In the genomic region with DNA sequence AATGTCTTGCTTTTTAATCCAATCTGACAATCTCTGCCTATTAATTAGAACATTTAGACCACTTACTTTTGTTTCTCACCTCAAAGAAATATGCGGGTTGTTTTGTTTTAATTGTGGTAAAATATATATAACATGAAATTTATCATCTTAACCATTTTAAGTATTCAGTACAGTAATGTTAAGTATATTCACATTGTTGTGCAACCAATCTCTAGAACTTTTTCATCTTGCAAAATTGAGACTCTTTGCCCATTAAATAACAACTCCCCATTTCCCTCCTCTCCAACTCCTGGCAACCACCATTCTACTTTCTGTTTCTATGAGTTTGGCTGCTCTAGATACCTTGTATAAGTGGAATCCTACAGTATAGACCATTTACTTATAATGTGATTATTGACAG, we compare ENCODE assay signal across 34 cellular contexts. TPM values are rescaled to one million over a fixed set of nuclear protein-coding genes. Genes with fewer than 3 reads are reported as not detected.
"Had no signal": no experiment of that assay in that cellular context is flagged by ENCODE, and none has a peak within 500 bp of the region (broad histone marks: within the 10 kb centered on the region; RNA-seq: fewer than 3 reads in every experiment).

No MANE protein-coding gene starts in this region.

- H3K36me3 ChIP-seq: gastrocnemius medialis, heart right ventricle had no signal

- H3K27ac ChIP-seq: body of pancreas, dorsolateral prefrontal cortex, foreskin keratinocyte, gastrocnemius medialis, heart right ventricle had no signal

- H3K9me3 ChIP-seq: body of pancreas, gastrocnemius medialis, heart right ventricle had no signal

- ATAC-seq: activated CD4-positive, alpha-beta T cell treated with anti-CD3 and anti-CD28 coated beads for 36 hours; activated CD8-positive, alpha-beta memory T cell treated with anti-CD3 and anti-CD28 coated beads, Interleukin-2, amount 10 ng/mL, durations not matched to agents 7 days and 5 days; activated CD8-positive, alpha-beta T cell treated with anti-CD3 and anti-CD28 coated beads, Interleukin-2, amount 10 ng/mL, durations not matched to agents 7 days and 5 days; activated naive CD8-positive, alpha-beta T cell treated with anti-CD3 and anti-CD28 coated beads, Interleukin-2, amount 50 U/mL, for 24 hours; body of pancreas; esophagus mucosa; foreskin keratinocyte; gastrocnemius medialis; heart right ventricle; T-helper 17 cell had no signal

- H3K4me3 ChIP-seq: body of pancreas, dorsolateral prefrontal cortex, gastrocnemius medialis, heart right ventricle had no signal

- H3K27me3 ChIP-seq: body of pancreas, dorsolateral prefrontal cortex, foreskin keratinocyte, gastrocnemius medialis, heart right ventricle had no signal

- DNase-seq: activated CD4-positive, alpha-beta memory T cell treated with anti-CD3 and anti-CD28 coated beads for 36 hours; activated CD4-positive, alpha-beta T cell treated with anti-CD3 and anti-CD28 coated beads for 36 hours; activated CD4-positive, alpha-beta T cell treated with anti-CD3 and anti-CD28 coated beads, Interleukin-2, amount 10 ng/mL, durations not matched to agents 24 days and 14 days; activated CD4-positive, CD25-positive, alpha-beta regulatory T cell; activated CD4-positive, CD25-positive, alpha-beta regulatory T cell treated with anti-CD3 and anti-CD28 coated beads, Interleukin-2, amount 50 U/mL, for 72 hours; activated CD8-positive, alpha-beta memory T cell treated with anti-CD3 and anti-CD28 coated beads, Interleukin-2, amount 10 ng/mL, durations not matched to agents 7 days and 5 days; activated CD8-positive, alpha-beta memory T cell treated with anti-CD3 and anti-CD28 coated beads, Interleukin-2, amount 50 U/mL, for 4 hours; activated CD8-positive, alpha-beta T cell treated with anti-CD3 and anti-CD28 coated beads, Interleukin-2, amount 10 ng/mL, durations not matched to agents 7 days and 5 days; activated effector memory CD4-positive, alpha-beta T cell treated with anti-CD3 and anti-CD28 coated beads, Interleukin-2, amount 50 U/mL, for 16 hours; activated naive CD4-positive, alpha-beta T cell treated with anti-CD3 and anti-CD28 coated beads for 36 hours; activated naive CD8-positive, alpha-beta T cell treated with anti-CD3 and anti-CD28 coated beads for 36 hours; activated naive CD8-positive, alpha-beta T cell treated with anti-CD3 and anti-CD28 coated beads, Interleukin-2, amount 50 U/mL, for 24 hours; activated T-cell treated with anti-CD3 and anti-CD28 coated beads, Interleukin-2, amount 50 U/mL, for 1 hour; activated T-cell treated with anti-CD3 and anti-CD28 coated beads, Interleukin-2, amount 50 U/mL, for 48 hours; amniotic stem cell; anterior cingulate cortex; body of pancreas; caudate nucleus; dorsolateral prefrontal cortex; effector memory CD4-positive, alpha-beta T cell; endodermal cell; foreskin keratinocyte; gastrocnemius medialis; glutamatergic neuron; heart right ventricle; T-helper 1 cell; T-helper 17 cell; T1000 had no signal

- H3K4me1 ChIP-seq: body of pancreas, gastrocnemius medialis, heart right ventricle had no signal

RNA-seq across cellular contexts. Expression of gene TCP11, which starts 13.8 kb away (rescaled TPM):
- total RNA-seq: activated CD4-positive, alpha-beta memory T cell treated with anti-CD3 and anti-CD28 coated beads for 36 hours; activated CD4-positive, alpha-beta T cell treated with anti-CD3 and anti-CD28 coated beads for 36 hours; activated CD4-positive, alpha-beta T cell treated with anti-CD3 and anti-CD28 coated beads, Interleukin-2, amount 10 ng/mL, durations not matched to agents 24 days and 14 days; activated CD8-positive, alpha-beta memory T cell treated with anti-CD3 and anti-CD28 coated beads for 36 hours; activated CD8-positive, alpha-beta memory T cell treated with anti-CD3 and anti-CD28 coated beads, Interleukin-2, amount 10 ng/mL, durations not matched to agents 7 days and 5 days; activated CD8-positive, alpha-beta T cell treated with anti-CD3 and anti-CD28 coated beads, Interleukin-2, amount 10 ng/mL, durations not matched to agents 7 days and 5 days; activated naive CD4-positive, alpha-beta T cell treated with anti-CD3 and anti-CD28 coated beads for 36 hours; activated naive CD8-positive, alpha-beta T cell treated with anti-CD3 and anti-CD28 coated beads for 36 hours; activated T-helper 1 cell treated with anti-CD3 and anti-CD28 coated beads, Interleukin-12 subunit alpha, Interleukin-12 subunit beta, Interleukin-2, Interleukin-4 antibody, amounts not matched to agents 30 ng/mL and 10 ng/mL and 1 ng/mL, durations not matched to agents 14 hours and 24 hours and 36 hours; activated T-helper 2 cell treated with anti-CD3 and anti-CD28 coated beads, Interferon-gamma antibody, Interleukin-2, Interleukin-4, amounts not matched to agents 10 μg/mL and 5 μg/mL and 100 μg/mL, durations not matched to agents 14 hours and 24 hours and 36 hours; body of pancreas; chondrocyte; endodermal cell; epithelial cell of proximal tubule; esophagus mucosa; foreskin keratinocyte; heart right ventricle; T-helper 17 cell had no signal

RNA-seq across cellular contexts. Expression of gene SCUBE3, which starts 58.8 kb away (rescaled TPM):
- total RNA-seq: activated CD4-positive, alpha-beta T cell treated with anti-CD3 and anti-CD28 coated beads for 36 hours; activated naive CD4-positive, alpha-beta T cell treated with anti-CD3 and anti-CD28 coated beads for 36 hours; activated naive CD8-positive, alpha-beta T cell treated with anti-CD3 and anti-CD28 coated beads for 36 hours; activated T-helper 1 cell treated with anti-CD3 and anti-CD28 coated beads, Interleukin-12 subunit alpha, Interleukin-12 subunit beta, Interleukin-2, Interleukin-4 antibody, amounts not matched to agents 30 ng/mL and 10 ng/mL and 1 ng/mL, durations not matched to agents 14 hours and 24 hours and 36 hours; activated T-helper 2 cell treated with anti-CD3 and anti-CD28 coated beads, Interferon-gamma antibody, Interleukin-2, Interleukin-4, amounts not matched to agents 10 μg/mL and 5 μg/mL and 100 μg/mL, durations not matched to agents 14 hours and 24 hours and 36 hours; foreskin keratinocyte; T-helper 17 cell had no signal
